Comparison of ENCODE assay signal across 8 cellular contexts in the genomic region with DNA sequence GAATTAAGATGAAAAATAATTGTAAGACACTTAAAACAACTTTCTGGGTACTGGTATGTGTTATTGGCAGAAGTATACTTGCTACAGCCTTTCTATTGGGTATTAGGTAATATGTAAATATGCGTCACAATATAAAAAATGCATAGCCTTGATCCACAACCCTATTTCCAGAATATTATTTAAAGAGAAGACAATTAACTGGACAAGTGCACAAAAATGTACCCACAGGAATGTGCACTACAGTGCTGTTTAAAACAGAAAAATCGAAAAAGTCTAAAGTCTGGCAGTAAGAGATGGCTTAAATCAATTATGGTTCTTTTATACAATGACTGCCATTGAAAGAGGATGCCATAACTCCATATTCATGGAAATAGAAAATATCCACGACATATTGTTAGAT.
"Had no signal": no experiment of that assay in that cellular context is flagged by ENCODE, and none has a peak within 500 bp of the region (broad histone marks: within the 10 kb centered on the region; RNA-seq: fewer than 3 reads in every experiment).

No MANE protein-coding gene starts in this region.

- ATAC-seq: GM12878 had no signal

- DNase-seq: GDM1, GF-D8 had no signal

- H3K4me3 ChIP-seq: GM12878 had no signal

- FAIRE-seq: G401.6, GM12878, GM12891, GM12892, GM18507, GM19239 had no signal
